Comparison of ENCODE assay signal across 22 cellular contexts in the genomic region with DNA sequence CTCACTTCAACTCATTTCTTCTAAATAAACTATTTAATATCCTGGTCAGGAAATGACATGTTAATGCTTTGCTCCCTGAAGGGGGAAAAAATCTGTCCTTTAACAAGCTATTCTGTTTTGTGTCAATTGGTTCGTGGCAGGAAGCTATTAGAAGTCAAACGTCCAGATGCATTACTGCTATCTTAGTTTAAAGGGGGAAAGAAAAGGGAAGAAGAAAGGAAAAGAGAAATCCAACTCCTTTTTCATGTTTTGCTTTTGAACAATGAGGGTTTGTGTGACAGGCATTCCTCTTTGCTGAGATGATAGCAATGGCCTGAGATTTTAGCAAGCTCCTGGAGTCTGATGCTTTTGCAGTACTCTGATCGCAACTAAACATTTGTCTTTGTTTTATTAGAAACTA. TPM values are rescaled to one million over a fixed set of nuclear protein-coding genes. Genes with fewer than 3 reads are reported as not detected.
A peak's percentile ranks its signal among the peaks of the same experiment; 100 is the strongest.
DNase-seq lines count a peak whose midpoint lies in the region; ATAC-seq, FAIRE-seq and TF ChIP-seq lines count a peak whose summit lies in the region.
"Had no signal": no experiment of that assay in that cellular context is flagged by ENCODE, and none has a peak within 500 bp of the region (broad histone marks: within the 10 kb centered on the region; RNA-seq: fewer than 3 reads in every experiment).

No MANE protein-coding gene starts in this region.

- CTCF ChIA-PET in OCI-LY7 (lab: Charles Lee; ENCODE audit: unreplicated experiment) (no interaction called here), WTC11 (lab: Charles Lee) (interaction anchor here (1.1 kb wide), 1 partner anchor 190 kb away, joined by 4 read pairs; no protein-coding TSS in a partner anchor)

- H3K4me3 ChIP-seq in OCI-LY7 (ENCODE audit: low read depth, low read length, poor library complexity, severe bottlenecking) (no peak overlapping the region), mesodermal cell (ENCODE audit: extremely low read depth, insufficient read depth, low read length, poor library complexity, severe bottlenecking) (no peak overlapping the region), smooth muscle cell (no peak overlapping the region), kidney (ENCODE audit: low read length in 2 of 2) (no peak overlapping the region)

- WGBS in mesodermal cell (ENCODE audit: insufficient coverage in 2 of 2), 2 experiments = 39 to 67% methylated on average over 1 to 2 of the region's 3 CpGs
- WGBS in smooth muscle cell (ENCODE audit: low lambda C conversion rate) = 27% methylated on average over 3 of the region's 3 CpGs

- no peak for ATAC-seq in WTC11
- ATAC-seq: Panc1 had no signal

- H3K9me3 Mint-ChIP-seq in WTC11 (no peaks in the 10 kb centered on the region), endothelial cell (ENCODE audit: unreplicated experiment) (no peaks in the 10 kb centered on the region)
- no peaks in the 10 kb centered on the region for H3K9me3 Mint-ChIP-seq in activated CD4-positive, alpha-beta T cell treated with anti-CD3 and anti-CD28 coated beads, Interleukin-2, amount 10 ng/mL, durations not matched to agents 24 days and 14 days
- H3K9me3 Mint-ChIP-seq: CD4-positive, alpha-beta T cell had no signal

- H4K20me1 ChIP-seq in OCI-LY7 (ENCODE audit: insufficient read depth, low read length) = no peaks in the 10 kb centered on the region
- H4K20me1 ChIP-seq in smooth muscle cell (ENCODE audit: low read depth) = peaks cover 73% of the 10 kb centered on the region

- H3K27ac ChIP-seq in OCI-LY7 (ENCODE audit: low read depth, low read length, poor library complexity, severe bottlenecking) (no peak overlapping the region), mesodermal cell (ENCODE audit: low read depth, low read length, severe bottlenecking) (peak overlapping the region; percentile 88), smooth muscle cell (ENCODE audit: low read depth) (peak overlapping the region; percentile 17), kidney (ENCODE audit: low read depth in 2 of 2, low read length in 2 of 2) (no peak overlapping the region)

- H3K4me3 Mint-ChIP-seq in WTC11 = no peak overlapping the region
- no peak overlapping the region for H3K4me3 Mint-ChIP-seq in activated CD4-positive, alpha-beta T cell treated with anti-CD3 and anti-CD28 coated beads, Interleukin-2, amount 10 ng/mL, durations not matched to agents 24 days and 14 days
- H3K4me3 Mint-ChIP-seq in endothelial cell (ENCODE audit: unreplicated experiment) = no peak overlapping the region
- H3K4me3 Mint-ChIP-seq: CD4-positive, alpha-beta T cell had no signal

- no peaks in the 10 kb centered on the region for H3K9me2 ChIP-seq in OCI-LY7 (ENCODE audit: insufficient read depth, low read length)

- TF ChIP-seq CTCF in OCI-LY7 (conservative IDR thresholded peaks at IDR 0.05; ENCODE audit: low read length) (no peak), WTC11 (IDR thresholded peaks at IDR 0.05) (no peak), smooth muscle cell (IDR thresholded peaks at IDR 0.05; ENCODE audit: borderline replicate concordance, insufficient read depth, poor library complexity, severe bottlenecking) (no peak), endothelial cell (IDR thresholded peaks at IDR 0.05; ENCODE audit: unreplicated experiment) (no peak), kidney (IDR thresholded peaks at IDR 0.05; ENCODE audit: borderline replicate concordance, extremely low read depth, insufficient read depth) (no peak)

- no peaks in the 10 kb centered on the region for H3K36me3 ChIP-seq in OCI-LY7 (ENCODE audit: insufficient read depth, low read length)
- H3K36me3 ChIP-seq in mesodermal cell (ENCODE audit: control insufficient read depth, insufficient read depth, low read length) = peaks cover 67% of the 10 kb centered on the region
- H3K36me3 ChIP-seq in smooth muscle cell (ENCODE audit: low read depth) = no peaks in the 10 kb centered on the region
- H3K36me3 ChIP-seq in kidney (ENCODE audit: control insufficient read depth in 1 of 2, insufficient read depth in 2 of 2, low read length in 2 of 2) = peaks cover 14 to 17% of the 10 kb centered on the region in 2 donors

- TSS peak; percentile 79 for BruUV-seq in OCI-LY7 (replicated peaks; lab: Mats Ljungman, UMichigan)

- 0 out of 2 replicates have a peak, but pooled peaks cover 3% of the 10 kb centered on the region for H3K4me1 Mint-ChIP-seq in WTC11
- peaks cover 7% of the 10 kb centered on the region for H3K4me1 Mint-ChIP-seq in activated CD4-positive, alpha-beta T cell treated with anti-CD3 and anti-CD28 coated beads, Interleukin-2, amount 10 ng/mL, durations not matched to agents 24 days and 14 days
- H3K4me1 Mint-ChIP-seq in endothelial cell (ENCODE audit: unreplicated experiment) = peaks cover 8% of the 10 kb centered on the region

- no peaks in the 10 kb centered on the region for H3K27me3 ChIP-seq in smooth muscle cell (ENCODE audit: low read depth)
- H3K27me3 ChIP-seq: BE2C had no signal

- H2AFZ ChIP-seq in OCI-LY7 (ENCODE audit: low read length) = no peak overlapping the region
- H2AFZ ChIP-seq in smooth muscle cell (ENCODE audit: low read depth) = no peak overlapping the region

- H3K4me1 ChIP-seq in OCI-LY7 (ENCODE audit: insufficient read depth, low read length, poor library complexity, severe bottlenecking) (no peaks in the 10 kb centered on the region), mesodermal cell (ENCODE audit: control insufficient read depth, insufficient read depth, low read length, poor library complexity, severe bottlenecking) (peaks cover 33% of the 10 kb centered on the region), smooth muscle cell (ENCODE audit: low read depth) (no peaks in the 10 kb centered on the region), kidney (ENCODE audit: control insufficient read depth in 1 of 2, insufficient read depth in 1 of 2, low read depth in 1 of 2, low read length in 2 of 2) (peaks cover 0 to 6% of the 10 kb centered on the region in 2 donors)
- H3K4me1 ChIP-seq: BE2C had no signal

- no peak overlapping the region for H3K9ac ChIP-seq in smooth muscle cell (ENCODE audit: low read depth)
- H3K9ac ChIP-seq in kidney (ENCODE audit: low read length in 2 of 2) = no peak overlapping the region

- peak overlapping the region; percentile 73; the same call in 1 of the 2 replicates for H3K27ac Mint-ChIP-seq in WTC11
- H3K27ac Mint-ChIP-seq in activated CD4-positive, alpha-beta T cell treated with anti-CD3 and anti-CD28 coated beads, Interleukin-2, amount 10 ng/mL, durations not matched to agents 24 days and 14 days = no peak overlapping the region
- no peak overlapping the region for H3K27ac Mint-ChIP-seq in endothelial cell (ENCODE audit: unreplicated experiment)
- H3K27ac Mint-ChIP-seq: CD4-positive, alpha-beta T cell had no signal

- intact Hi-C loops in OCI-LY7 (cut with micrococcal nuclease; ENCODE audit: unreplicated experiment) = no loop called here
- intact Hi-C loops in activated CD4-positive, alpha-beta T cell treated with anti-CD3 and anti-CD28 coated beads, Interleukin-2, amount 10 ng/mL, durations not matched to agents 24 days and 14 days (cut with micrococcal nuclease) = no loop called here
- intact Hi-C loops in kidney (cut with DNase I) = no loop called here

- no peak for DNase-seq in OCI-LY7 (ENCODE audit: low spot score)
- DNase-seq in WTC11 (ENCODE audit: low spot score) = no peak
- DNase-seq in smooth muscle cell (lab: John Stamatoyannopoulos, UW; ENCODE audit: unreplicated experiment) = no peak
- DNase-seq in activated CD4-positive, alpha-beta T cell treated with anti-CD3 and anti-CD28 coated beads, Interleukin-2, amount 10 ng/mL, durations not matched to agents 24 days and 14 days = no peak
- no peak for DNase-seq in endothelial cell (ENCODE audit: low spot score)
- DNase-seq in kidney = no peak
- no peak for DNase-seq in HuH-7.5 (ENCODE audit: low spot score)
- DNase-seq: BE2C; Calu3; CD4-positive, alpha-beta T cell; DMS79 treated with DMSO at 0.1 percent for 48 hours; HCEC 1CT; IMR-90; Kasumi-1; MM.1S; NCI-H1092 treated with DMSO at 0.1 percent for 48 hours; NCI-H2081 treated with DMSO at 0.1 percent for 48 hours; NCI-H510A treated with DMSO at 0.1 percent for 48 hours; NCI-H82; SHP77 treated with DMSO at 0.1 percent for 48 hours had no signal

- no peak for FAIRE-seq in kidney (lab: Jason Lieb, UNC)

- H3K36me3 Mint-ChIP-seq in WTC11 (peaks cover 62% of the 10 kb centered on the region), endothelial cell (ENCODE audit: low read depth, unreplicated experiment) (peaks cover 6% of the 10 kb centered on the region)
- H3K36me3 Mint-ChIP-seq in activated CD4-positive, alpha-beta T cell treated with anti-CD3 and anti-CD28 coated beads, Interleukin-2, amount 10 ng/mL, durations not matched to agents 24 days and 14 days (ENCODE audit: low read depth) = peaks cover 45% of the 10 kb centered on the region

- H3K9me3 ChIP-seq in OCI-LY7 (ENCODE audit: low read length) = no peaks in the 10 kb centered on the region
- no peaks in the 10 kb centered on the region for H3K9me3 ChIP-seq in mesodermal cell (ENCODE audit: control insufficient read depth, low read length)
- H3K9me3 ChIP-seq in smooth muscle cell (replicated peaks; ENCODE audit: low read depth) = no peaks in the 10 kb centered on the region
- no peaks in the 10 kb centered on the region for H3K9me3 ChIP-seq in kidney (ENCODE audit: control insufficient read depth in 1 of 2, low read length in 2 of 2)
- H3K9me3 ChIP-seq: BE2C had no signal

- POLR2A ChIA-PET in OCI-LY7 (lab: Charles Lee) (interaction anchor here (0.7 to 1.3 kb wide), 2 partner anchors 12 to 18 kb away, joined by 3 to 5 read pairs; no protein-coding TSS in a partner anchor), WTC11 (lab: Charles Lee) (interaction anchor here (0.8 kb wide), 1 partner anchor 12 kb away, joined by 3 read pairs; no protein-coding TSS in a partner anchor)

- H3K4me2 ChIP-seq in OCI-LY7 (ENCODE audit: low read length) (no peak overlapping the region), smooth muscle cell (peak overlapping the region; percentile 5)

- H3K27me3 Mint-ChIP-seq in WTC11 (ENCODE audit: low read depth) (no peaks in the 10 kb centered on the region), endothelial cell (ENCODE audit: unreplicated experiment) (peaks cover 5% of the 10 kb centered on the region)
- peaks cover 2% of the 10 kb centered on the region for H3K27me3 Mint-ChIP-seq in activated CD4-positive, alpha-beta T cell treated with anti-CD3 and anti-CD28 coated beads, Interleukin-2, amount 10 ng/mL, durations not matched to agents 24 days and 14 days
- H3K27me3 Mint-ChIP-seq: CD4-positive, alpha-beta T cell had no signal

- no peaks in the 10 kb centered on the region for H3K79me2 ChIP-seq in OCI-LY7 (ENCODE audit: insufficient read depth, low read depth, low read length)
- H3K79me2 ChIP-seq in smooth muscle cell (ENCODE audit: low read depth) = no peaks in the 10 kb centered on the region

- H3F3A ChIP-seq in smooth muscle cell (ENCODE audit: low read depth) = no peaks in the 10 kb centered on the region

RNA-seq across cellular contexts. Expression of gene TRIB2, which starts 24.6 kb away (rescaled TPM):
- 11.8 and 18.8 TPM in 2 replicates for total RNA-seq in OCI-LY7 (2014; rRNA removed; shearing (Covaris generic))
- total RNA-seq in OCI-LY7 (2022) (25.5 and 26.0 TPM in 2 replicates), WTC11 (2021) (79.6 to 89.3 TPM (median 83.1 TPM) in 3 replicates), smooth muscle cell (31.5 and 47.0 TPM in 2 replicates), endothelial cell (ENCODE audit: unreplicated experiment) (10.1 TPM), kidney (69.2 TPM)
- 91.9 TPM for polyA plus RNA-seq in mesodermal cell (2013, experiment 1 of 2)
- 78.5 TPM for polyA plus RNA-seq in mesodermal cell (2013, experiment 2 of 2)
- polyA plus RNA-seq in smooth muscle cell (26.0 and 31.1 TPM in 2 replicates), kidney (ENCODE audit: insufficient read depth, low read depth, low replicate concordance) (29.6 TPM)
- 4.0 and 5.1 TPM in 2 replicates for total RNA-seq in activated CD4-positive, alpha-beta T cell treated with anti-CD3 and anti-CD28 coated beads, Interleukin-2, amount 10 ng/mL, durations not matched to agents 24 days and 14 days

Comparison
In these comparisons a context has a peak if more than half of its experiments do, and no peak if none do; other contexts are left out.
1. H3K27ac ChIP-seq: peak in mesodermal cell (single experiment) and smooth muscle cell (single experiment); none in OCI-LY7 (single experiment) and kidney (0 of 2).